ENCODE assay signal across 1 cellular context in genomic region chr11:65556470-65557279, GRCh38.
TF ChIP-seq lines count a peak whose summit lies in the region.

No MANE protein-coding gene starts in this region.

TF ChIP-seq in H1, 55 proteins besides CTCF, POLR2A, EP300 and RAD21:
- TF ChIP-seq KDM1A (IDR thresholded peaks at IDR 0.05; ENCODE audit: borderline replicate concordance, low read length), result no peak
- no peak for TF ChIP-seq YY1 (IDR thresholded peaks at IDR 0.05; ENCODE audit: low read depth, low read length)
- TF ChIP-seq JUN (IDR thresholded peaks at IDR 0.05; ENCODE audit: low read depth, low read length), result no peak
- no peak for TF ChIP-seq EGR1 (IDR thresholded peaks at IDR 0.05; ENCODE audit: borderline replicate concordance, low read depth, low read length)
- TF ChIP-seq CTBP2 (IDR thresholded peaks at IDR 0.05; ENCODE audit: borderline replicate concordance, insufficient read depth, insufficient read length, low read length), result no peak
- TF ChIP-seq CEBPB (IDR thresholded peaks at IDR 0.05; ENCODE audit: low read depth, low read length), result no peak
- TF ChIP-seq BRCA1 (IDR thresholded peaks at IDR 0.05; ENCODE audit: low read depth, low read length), result no peak
- no peak for TF ChIP-seq SIN3A (conservative IDR thresholded peaks at IDR 0.05 in 1 of 2, IDR thresholded peaks at IDR 0.05 in 1 of 2; ENCODE audit: low read depth in 1 of 2, low read length in 2 of 2)
- TF ChIP-seq HDAC2 (IDR thresholded peaks at IDR 0.05; ENCODE audit: borderline replicate concordance in 1 of 2, low read depth in 2 of 2, low read length in 2 of 2), result no peak
- no peak for TF ChIP-seq TAF1 (IDR thresholded peaks at IDR 0.05; ENCODE audit: low read depth, low read length)
- TF ChIP-seq ATF2 (IDR thresholded peaks at IDR 0.05; ENCODE audit: low read length), result no peak
- TF ChIP-seq CBX8 (IDR thresholded peaks at IDR 0.05; ENCODE audit: borderline replicate concordance, low read depth, low read length), result no peak
- no peak for TF ChIP-seq ASH2L (IDR thresholded peaks at IDR 0.05; ENCODE audit: low read length)
- TF ChIP-seq TBP (IDR thresholded peaks at IDR 0.05; ENCODE audit: low read depth, low read length), result no peak
- no peak for TF ChIP-seq FOSL1 (IDR thresholded peaks at IDR 0.05; ENCODE audit: insufficient read depth, low read depth, low read length)
- no peak for TF ChIP-seq GABPA (IDR thresholded peaks at IDR 0.05; ENCODE audit: borderline replicate concordance, insufficient read depth, low read length)
- no peak for TF ChIP-seq RNF2 (IDR thresholded peaks at IDR 0.05; ENCODE audit: borderline replicate concordance, low read depth, low read length, missing control alignments, poor library complexity, severe bottlenecking)
- no peak for TF ChIP-seq EZH2 (IDR thresholded peaks at IDR 0.05; ENCODE audit: low read depth, low read length, severe bottlenecking)
- TF ChIP-seq CREB1 (IDR thresholded peaks at IDR 0.05), result no peak
